8 cellular contexts compared by ENCODE assay signal in genomic region chr19:7197169-7197759, GRCh38.
DNase-seq lines count a peak whose midpoint lies in the region; ATAC-seq and TF ChIP-seq lines count a peak whose summit lies in the region.

No MANE protein-coding gene starts in this region.

- H3K9me3 ChIP-seq in WERI-Rb-1 (ENCODE audit: severe bottlenecking) (no peaks in the 10 kb centered on the region), iPS-18a (ENCODE audit: control insufficient read depth, low read depth, low read length) (no peaks in the 10 kb centered on the region)

- no peaks in the 10 kb centered on the region for H3K4me1 ChIP-seq in iPS-18a (ENCODE audit: control insufficient read depth, low read depth, low read length)

- no peak overlapping the region for H3K27ac ChIP-seq in WERI-Rb-1
- H3K27ac ChIP-seq in iPS-18a (ENCODE audit: low read length) = no peak overlapping the region

- peak; percentile 85 for DNase-seq in GM13977 (ENCODE audit: low spot score)
- DNase-seq in NCI-H1930 (lab: John Stamatoyannopoulos, UW) = peak; percentile 28 to 60
- DNase-seq in WERI-Rb-1 = peak; percentile 70
- peak; percentile 35 to 92 for DNase-seq in T47D (ENCODE audit: low read depth in 1 of 2, low spot score in 1 of 2)
- DNase-seq in skeletal muscle cell (ENCODE audit: low read depth) = peak; percentile 94
- DNase-seq in NCI-H2107 (lab: John Stamatoyannopoulos, UW) = no peak

- peak; percentile 56 for ATAC-seq in HG02870 (IDR thresholded peaks at IDR 0.05; ENCODE audit: unreplicated experiment)

- TF ChIP-seq CTCF in GM13977 (IDR thresholded peaks at IDR 0.05; ENCODE audit: extremely low read depth, insufficient read depth, missing control alignments) = no peak
- TF ChIP-seq CTCF in WERI-Rb-1 (IDR thresholded peaks at IDR 0.05; ENCODE audit: low read depth, low read length) = no peak

- H3K4me3 ChIP-seq in WERI-Rb-1 (ENCODE audit: low read depth, low read length) (peak overlapping the region; percentile 45), iPS-18a (ENCODE audit: low read length) (peak overlapping the region; percentile 49), skeletal muscle cell (ENCODE audit: low read depth, low read length) (peak overlapping the region; percentile 56)

- H3K36me3 ChIP-seq in WERI-Rb-1 = no peaks in the 10 kb centered on the region
- no peaks in the 10 kb centered on the region for H3K36me3 ChIP-seq in iPS-18a (ENCODE audit: control insufficient read depth, low read depth, low read length)

- in situ Hi-C loops in GM13977 (cut with MboI; ENCODE audit: low pct_unique_long_range_greater_than_20kb, low sequenced_read_pairs, unreplicated experiment) (no loop called here), T47D (cut with HindIII; ENCODE audit: low pct_unique_long_range_greater_than_20kb, low sequenced_read_pairs) (no loop called here)

- H3K9ac ChIP-seq in iPS-18a (ENCODE audit: low read length) = no peak overlapping the region

- H3K27me3 ChIP-seq in WERI-Rb-1 (ENCODE audit: insufficient read depth, low read depth, severe bottlenecking) (no peaks in the 10 kb centered on the region), iPS-18a (ENCODE audit: control insufficient read depth, insufficient read depth, low read length) (no peaks in the 10 kb centered on the region)
